In genomic region chr18:7596133-7596532, GRCh38 we compare ENCODE assay signal across 29 cellular contexts. TPM values are rescaled to one million over a fixed set of nuclear protein-coding genes. Genes with fewer than 3 reads are reported as not detected.
A peak's percentile ranks its signal among the peaks of the same experiment; 100 is the strongest.
DNase-seq lines count a peak whose midpoint lies in the region; ATAC-seq and TF ChIP-seq lines count a peak whose summit lies in the region.
"Had no signal": no experiment of that assay in that cellular context is flagged by ENCODE, and none has a peak within 500 bp of the region (broad histone marks: within the 10 kb centered on the region; RNA-seq: fewer than 3 reads in every experiment).

No MANE protein-coding gene starts in this region.

- no TSS peak for BruUV-seq in A673 (replicated peaks; lab: Mats Ljungman, UMichigan)

- no peaks in the 10 kb centered on the region for H3K27me3 ChIP-seq in right cardiac atrium (ENCODE audit: control insufficient read depth, insufficient read depth)
- H3K27me3 ChIP-seq in left ventricle myocardium inferior (ENCODE audit: low read depth), result no peaks in the 10 kb centered on the region
- H3K27me3 ChIP-seq in right lobe of liver, result no peaks in the 10 kb centered on the region
- no peaks in the 10 kb centered on the region for H3K27me3 ChIP-seq in A673 (replicated peaks; ENCODE audit: insufficient read depth, low read depth, low read length, poor library complexity)
- H3K27me3 ChIP-seq: BE2C, pancreas, sigmoid colon, SJCRH30 had no signal

- H3K4me1 Mint-ChIP-seq in activated CD4-positive, alpha-beta memory T cell treated with anti-CD3 and anti-CD28 coated beads, Interleukin-2, amount 10 ng/mL, durations not matched to agents 7 days and 5 days, result no peaks in the 10 kb centered on the region

- H3K9me3 ChIP-seq in right cardiac atrium (ENCODE audit: control insufficient read depth, low read length) (no peaks in the 10 kb centered on the region), left ventricle myocardium inferior (replicated peaks) (no peaks in the 10 kb centered on the region), right lobe of liver (no peaks in the 10 kb centered on the region), A673 (ENCODE audit: low read depth, low read length, poor library complexity, severe bottlenecking) (peaks cover 25% of the 10 kb centered on the region)
- H3K9me3 ChIP-seq: BE2C, pancreas, sigmoid colon, SJCRH30, thoracic aorta had no signal

- no peak overlapping the region for H3K27ac Mint-ChIP-seq in activated CD4-positive, alpha-beta memory T cell treated with anti-CD3 and anti-CD28 coated beads, Interleukin-2, amount 10 ng/mL, durations not matched to agents 7 days and 5 days
- H3K27ac Mint-ChIP-seq: nephron progenitor cell; stimulated activated naive CD8-positive, alpha-beta T cell treated with anti-CD3 and anti-CD28 coated beads, Interleukin-15, Interleukin-2, amounts not matched to agents 100 ng/mL and 50 ng/mL, for 24 hours had no signal

- H3K9me3 Mint-ChIP-seq in activated CD4-positive, alpha-beta memory T cell treated with anti-CD3 and anti-CD28 coated beads, Interleukin-2, amount 10 ng/mL, durations not matched to agents 7 days and 5 days, result peaks cover 4% of the 10 kb centered on the region
- H3K9me3 Mint-ChIP-seq: H9; nephron progenitor cell; stimulated activated naive CD8-positive, alpha-beta T cell treated with anti-CD3 and anti-CD28 coated beads, Interleukin-15, Interleukin-2, amounts not matched to agents 100 ng/mL and 50 ng/mL, for 24 hours had no signal

- CTCF ChIA-PET in A673 (lab: Charles Lee), result no interaction called here
- CTCF ChIA-PET in activated CD4-positive, alpha-beta memory T cell treated with anti-CD3 and anti-CD28 coated beads, Interleukin-2, amount 10 ng/mL, durations not matched to agents 7 days and 5 days (lab: Charles Lee), result no interaction called here

- ATAC-seq in right cardiac atrium, result peak; percentile 27 to 68
- ATAC-seq in right lobe of liver, result peak in 3 of 4 donors; percentile 21 to 40 (median 29)
- ATAC-seq in HG02798 (IDR thresholded peaks at IDR 0.05; ENCODE audit: poor library complexity, unreplicated experiment), result no peak
- ATAC-seq: K562 had no signal

- H3K4me3 ChIP-seq in right cardiac atrium (ENCODE audit: low read length) (no peak overlapping the region), left ventricle myocardium inferior (no peak overlapping the region), epithelial cell of esophagus (ENCODE audit: low read length) (no peak overlapping the region), right lobe of liver (no peak overlapping the region), A673 (ENCODE audit: low read depth, low read length, poor library complexity, severe bottlenecking) (no peak overlapping the region)
- H3K4me3 ChIP-seq: K562, lung, pancreas, sigmoid colon, SJCRH30, thoracic aorta had no signal

- H3K36me3 ChIP-seq in left ventricle myocardium inferior (no peaks in the 10 kb centered on the region), right lobe of liver (no peaks in the 10 kb centered on the region), A673 (ENCODE audit: insufficient read depth, low read length, poor library complexity, severe bottlenecking) (no peaks in the 10 kb centered on the region)
- H3K36me3 ChIP-seq: BE2C, pancreas, sigmoid colon, SJCRH30, thoracic aorta had no signal

- no peaks in the 10 kb centered on the region for H3K27me3 Mint-ChIP-seq in activated CD4-positive, alpha-beta memory T cell treated with anti-CD3 and anti-CD28 coated beads, Interleukin-2, amount 10 ng/mL, durations not matched to agents 7 days and 5 days
- H3K27me3 Mint-ChIP-seq: stimulated activated naive CD8-positive, alpha-beta T cell treated with anti-CD3 and anti-CD28 coated beads, Interleukin-15, Interleukin-2, amounts not matched to agents 100 ng/mL and 50 ng/mL, for 24 hours had no signal

- H3K4me3 Mint-ChIP-seq in activated CD4-positive, alpha-beta memory T cell treated with anti-CD3 and anti-CD28 coated beads, Interleukin-2, amount 10 ng/mL, durations not matched to agents 7 days and 5 days, result no peak overlapping the region
- H3K4me3 Mint-ChIP-seq: H9; nephron progenitor cell; stimulated activated naive CD8-positive, alpha-beta T cell treated with anti-CD3 and anti-CD28 coated beads, Interleukin-15, Interleukin-2, amounts not matched to agents 100 ng/mL and 50 ng/mL, for 24 hours had no signal

- WGBS in right cardiac atrium, result 81% methylated on average over 4 of the region's 4 CpGs
- WGBS in right lobe of liver (ENCODE audit: insufficient coverage, low coverage, low lambda C conversion rate, missing lambda C conversion rate), result 33% methylated on average over 1 of the region's 4 CpGs

- H3K36me3 Mint-ChIP-seq in activated CD4-positive, alpha-beta memory T cell treated with anti-CD3 and anti-CD28 coated beads, Interleukin-2, amount 10 ng/mL, durations not matched to agents 7 days and 5 days (ENCODE audit: low read depth), result no peaks in the 10 kb centered on the region

- POLR2A ChIA-PET in A673 (lab: Charles Lee; ENCODE audit: low non-redundant PET), result no interaction called here
- POLR2A ChIA-PET in activated CD4-positive, alpha-beta memory T cell treated with anti-CD3 and anti-CD28 coated beads, Interleukin-2, amount 10 ng/mL, durations not matched to agents 7 days and 5 days (lab: Charles Lee), result no interaction called here

- peaks cover 17% of the 10 kb centered on the region for H3K4me1 ChIP-seq in right cardiac atrium (ENCODE audit: control insufficient read depth, insufficient read depth, low read length)
- H3K4me1 ChIP-seq in left ventricle myocardium inferior, result peaks cover 99% of the 10 kb centered on the region
- H3K4me1 ChIP-seq in right lobe of liver, result no peaks in the 10 kb centered on the region
- H3K4me1 ChIP-seq in A673 (ENCODE audit: insufficient read depth, low read length, poor library complexity, severe bottlenecking), result no peaks in the 10 kb centered on the region
- H3K4me1 ChIP-seq: BE2C, SJCRH30 had no signal

- TF ChIP-seq CTCF in left ventricle myocardium inferior (IDR thresholded peaks at IDR 0.05; ENCODE audit: borderline replicate concordance) (no peak), epithelial cell of esophagus (IDR thresholded peaks at IDR 0.05; ENCODE audit: insufficient read depth, low read depth, low read length, missing control alignments) (no peak), right lobe of liver (IDR thresholded peaks at IDR 0.05) (no peak), A673 (conservative IDR thresholded peaks at IDR 0.05; ENCODE audit: low read depth, low read length) (no peak)

- intact Hi-C loops in right cardiac atrium (cut with DNase I), result no loop called here
- intact Hi-C loops in left ventricle myocardium inferior (cut with micrococcal nuclease), result no loop called here
- intact Hi-C loops in right lobe of liver (cut with DNase I), result no loop called here
- intact Hi-C loops in A673 (cut with micrococcal nuclease; ENCODE audit: unreplicated experiment), result no loop called here

- DNase-seq in right cardiac atrium (no peak), left ventricle myocardium inferior (no peak), epithelial cell of esophagus (ENCODE audit: low read depth) (peak; percentile 21), right lobe of liver (no peak), A673 (ENCODE audit: low spot score) (no peak), NCI-H524 treated with DMSO at 0.1 percent for 48 hours (lab: John Stamatoyannopoulos, UW) (no peak)
- DNase-seq in activated CD4-positive, alpha-beta memory T cell treated with anti-CD3 and anti-CD28 coated beads, Interleukin-2, amount 10 ng/mL, durations not matched to agents 7 days and 5 days, result no peak
- DNase-seq: activated CD4-positive, alpha-beta T cell treated with anti-CD3 and anti-CD28 coated beads, Interleukin-2, amount 50 U/mL, for 48 hours; activated CD8-positive, alpha-beta memory T cell treated with anti-CD3 and anti-CD28 coated beads, Interleukin-2, amount 50 U/mL, for 48 hours; activated naive CD4-positive, alpha-beta T cell treated with anti-CD3 and anti-CD28 coated beads, Interleukin-2, amount 50 U/mL, for 16 hours; amygdala; BE2C; dermis blood vessel endothelial cell; DMS53; GDM1; H9; MM.1S; NCI-H2029 treated with DMSO at 0.1 percent for 48 hours; NCI-H345; NCI-H748 treated with DMSO at 0.1 percent for 48 hours; nephron progenitor cell; pancreas; sigmoid colon; SJCRH30 had no signal

- TF ChIP-seq POLR2A in right lobe of liver (IDR thresholded peaks at IDR 0.05), result no peak

- H3K27ac ChIP-seq in right cardiac atrium (ENCODE audit: low read length) (no peak overlapping the region), left ventricle myocardium inferior (replicated peaks) (no peak overlapping the region), right lobe of liver (no peak overlapping the region), A673 (ENCODE audit: low read depth, low read length, poor library complexity, severe bottlenecking) (no peak overlapping the region)
- H3K27ac ChIP-seq: pancreas, sigmoid colon, SJCRH30, thoracic aorta had no signal

RNA-seq across cellular contexts. Expression of gene PTPRM, which starts 29.0 kb away (rescaled TPM):
- total RNA-seq in right cardiac atrium (10 to 100 TPM; 55.1 to 76.2 (median 62.9) TPM), left ventricle myocardium inferior (132 TPM), right lobe of liver (10 to 100 TPM; 15.1 to 45.7 (median 26.5) TPM), A673 (2021) (not detected in 2 replicates)
- polyA plus RNA-seq in right cardiac atrium, result 81.5 TPM
- 10 to 100 TPM in 1 of 2 experiments, 1 to 10 TPM in 1; 9.3 to 12.3 TPM for total RNA-seq in activated CD4-positive, alpha-beta memory T cell treated with anti-CD3 and anti-CD28 coated beads, Interleukin-2, amount 10 ng/mL, durations not matched to agents 7 days and 5 days
